13 cellular contexts compared by ENCODE assay signal in the genomic region with DNA sequence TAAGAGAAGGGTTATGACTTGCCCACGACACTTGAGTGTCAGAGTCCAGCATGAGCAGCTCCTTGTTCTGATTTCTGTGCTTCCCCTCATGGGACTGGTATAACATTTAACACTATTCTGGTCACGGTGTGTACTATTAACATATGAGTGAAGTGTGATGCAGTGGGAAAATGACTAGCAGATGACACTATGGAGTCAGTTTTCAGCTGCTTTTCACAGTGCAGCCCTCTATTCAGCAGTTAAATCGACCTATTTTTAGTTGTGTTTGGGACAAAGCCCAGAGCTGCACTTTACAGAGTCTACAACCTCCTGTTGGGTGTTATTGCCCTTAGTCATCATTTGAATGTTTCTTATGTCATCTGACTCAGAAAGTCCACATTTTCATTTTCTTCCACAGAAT. TPM values are rescaled to one million over a fixed set of nuclear protein-coding genes. Genes with fewer than 3 reads are reported as not detected.
DNase-seq lines count a peak whose midpoint lies in the region; TF ChIP-seq lines count a peak whose summit lies in the region.
"Had no signal": no experiment of that assay in that cellular context is flagged by ENCODE, and none has a peak within 500 bp of the region (broad histone marks: within the 10 kb centered on the region; RNA-seq: fewer than 3 reads in every experiment).

No MANE protein-coding gene starts in this region.

- H2BK12ac ChIP-seq in neuronal stem cell (ENCODE audit: low read length): no peak overlapping the region

- H2BK15ac ChIP-seq in neuronal stem cell (ENCODE audit: low read length): no peak overlapping the region

- no peak overlapping the region for H3K27ac ChIP-seq in neuronal stem cell (replicated peaks; ENCODE audit: low read length)
- H3K27ac ChIP-seq: ovary had no signal

- H3K36me3 ChIP-seq in neuronal stem cell (replicated peaks in 1 of 2; ENCODE audit: control insufficient read depth in 2 of 2, insufficient read depth in 2 of 2, low read length in 2 of 2): no peaks in the 10 kb centered on the region
- H3K36me3 ChIP-seq: ovary had no signal

- H2AFZ ChIP-seq in neuronal stem cell (ENCODE audit: low read length): peak overlapping the region; percentile 36

- no peak overlapping the region for H3K14ac ChIP-seq in neuronal stem cell (ENCODE audit: low read length)

- DNase-seq in AG10803 (ENCODE audit: low read depth) (peak; percentile 88), RKO (ENCODE audit: low spot score) (peak; percentile 8), fibroblast of gingiva (ENCODE audit: low read depth) (peak; percentile 92), neuronal stem cell (ENCODE audit: low spot score) (no peak), 8988T (no peak), DMS53 (lab: John Stamatoyannopoulos, UW) (no peak), NOMO-1 treated with dmso at 0.1 percent for 144 hours (lab: John Stamatoyannopoulos, UW; ENCODE audit: unreplicated experiment) (no peak)
- DNase-seq in effector CD8-positive, alpha-beta T cell (lab: John Stamatoyannopoulos, UW): no peak
- DNase-seq: activated T-cell treated with anti-CD3 and anti-CD28 coated beads for 4 hours, Caco-2, MV-4-11, ovary, T-helper 9 cell had no signal

- no peak overlapping the region for H3K23ac ChIP-seq in neuronal stem cell (ENCODE audit: low read depth, low read length, poor library complexity)

- no peak for TF ChIP-seq CTCF in AG10803 (conservative IDR thresholded peaks at IDR 0.05; ENCODE audit: low read length)

- H3K4ac ChIP-seq in neuronal stem cell (ENCODE audit: low read length): no peak overlapping the region

- H3K9ac ChIP-seq in neuronal stem cell (ENCODE audit: low read depth, low read length, poor library complexity): no peak overlapping the region

- no peak overlapping the region for H4K8ac ChIP-seq in neuronal stem cell (ENCODE audit: low read depth, low read length)

- H2AK5ac ChIP-seq in neuronal stem cell (ENCODE audit: low read depth, low read length): no peak overlapping the region

- no peak overlapping the region for H4K91ac ChIP-seq in neuronal stem cell (ENCODE audit: low read depth, low read length, poor library complexity)

- H2BK5ac ChIP-seq in neuronal stem cell (ENCODE audit: low read length): no peak overlapping the region

- no peak overlapping the region for H2BK120ac ChIP-seq in neuronal stem cell (ENCODE audit: low read depth, low read length)

- no peak overlapping the region for H3K4me2 ChIP-seq in neuronal stem cell (ENCODE audit: insufficient read depth, low read length, poor library complexity, severe bottlenecking)

- no CpG with 5 or more reads among the region's 3 CpGs for WGBS in neuronal stem cell (ENCODE audit: extremely low coverage in 2 of 2, insufficient read length in 2 of 2, insufficient replicate concordance in 1 of 2), 2 donors

- no peaks in the 10 kb centered on the region for H3K4me1 ChIP-seq in neuronal stem cell (ENCODE audit: control insufficient read depth in 2 of 2, insufficient read depth in 1 of 2, low read depth in 1 of 2, low read length in 2 of 2)
- H3K4me1 ChIP-seq: Caco-2 had no signal

- no peak overlapping the region for H3K18ac ChIP-seq in neuronal stem cell (ENCODE audit: low read length)

- H3K27me3 ChIP-seq in neuronal stem cell (ENCODE audit: control insufficient read depth in 3 of 3, insufficient read depth in 3 of 3, low read depth in 1 of 3, low read length in 3 of 3): no peaks in the 10 kb centered on the region
- H3K27me3 ChIP-seq: ovary had no signal

- H3K9me3 ChIP-seq in neuronal stem cell (replicated peaks in 1 of 2; ENCODE audit: control insufficient read depth in 2 of 2, insufficient read depth in 1 of 2, low read depth in 1 of 2, low read length in 2 of 2): no peaks in the 10 kb centered on the region
- H3K9me3 ChIP-seq: Caco-2, ovary had no signal

- no peak overlapping the region for H3K4me3 ChIP-seq in AG10803 (ENCODE audit: low read length)
- no peak overlapping the region for H3K4me3 ChIP-seq in neuronal stem cell (ENCODE audit: low read length in 2 of 2)
- H3K4me3 ChIP-seq: ovary had no signal

- no peaks in the 10 kb centered on the region for H3K79me1 ChIP-seq in neuronal stem cell (ENCODE audit: low read depth, low read length)

RNA-seq across cellular contexts. Expression of gene CHSY3, which starts 59.1 kb away (rescaled TPM):
- polyA plus RNA-seq in neuronal stem cell (2013, experiment 1 of 2): 0.43 TPM
- 0.35 TPM for polyA plus RNA-seq in neuronal stem cell (2013, experiment 2 of 2)

Comparison
In these comparisons a context has a peak if more than half of its experiments do, and no peak if none do; other contexts are left out.
1. DNase-seq: peak in AG10803 (single experiment), RKO (single experiment) and fibroblast of gingiva (single experiment); none in neuronal stem cell (single experiment), 8988T (single experiment), DMS53 (single experiment), effector CD8-positive, alpha-beta T cell (single experiment) and NOMO-1 treated with dmso at 0.1 percent for 144 hours (single experiment).